In genomic region chr2:196592912-196593881, GRCh38 we compare ENCODE assay signal across 8 cellular contexts.
DNase-seq lines count a peak whose midpoint lies in the region; ATAC-seq, FAIRE-seq and TF ChIP-seq lines count a peak whose summit lies in the region.

TSS of gene HECW2 (minus strand) at chr2:196593554.

- DNase-seq in COLO668 (lab: John Stamatoyannopoulos, UW; ENCODE audit: unreplicated experiment): peak; percentile 78
- peak; percentile 21 for DNase-seq in GM19240 (ENCODE audit: insufficient read length, low spot score)
- DNase-seq in RWPE1 (ENCODE audit: low spot score): peak; percentile 36
- DNase-seq in kidney tubule cell (ENCODE audit: low spot score): peak; percentile 55
- DNase-seq in stimulated activated CD4-positive, alpha-beta T cell treated with anti-CD3 and anti-CD28 coated beads, Interleukin-2, amount 100 ng/mL, for 4 hours (ENCODE audit: low read depth): peak; percentile 4
- DNase-seq in RCC 7860 (ENCODE audit: low spot score): no peak

- peak; percentile 44 for TF ChIP-seq CTCF in RWPE1 (conservative IDR thresholded peaks at IDR 0.05; ENCODE audit: low read depth)

- POLR2A ChIA-PET in RWPE1 (lab: Yijun Ruan, JAX; ENCODE audit: low non-redundant PET): interaction anchor here (0.5 kb wide), 1 partner anchor 28 kb away, joined by 8 read pairs; no protein-coding TSS in a partner anchor

- CTCF ChIA-PET in RWPE1 (lab: Yijun Ruan, JAX): interaction anchor here (0.8 kb wide), 1 partner anchor 87 kb away, joined by 4 read pairs; no protein-coding TSS in a partner anchor

- peak; percentile 56 for ATAC-seq in HG03439 (IDR thresholded peaks at IDR 0.05; ENCODE audit: unreplicated experiment)

- H3K27ac ChIP-seq in RWPE1 (peak within 1 kb of the TSS; percentile 77), cingulate gyrus (ENCODE audit: low read depth, low read length) (peak within 1 kb of the TSS; percentile 97)

- no peak for FAIRE-seq in RCC 7860 (lab: Jason Lieb, UNC)
